In the genomic region with DNA sequence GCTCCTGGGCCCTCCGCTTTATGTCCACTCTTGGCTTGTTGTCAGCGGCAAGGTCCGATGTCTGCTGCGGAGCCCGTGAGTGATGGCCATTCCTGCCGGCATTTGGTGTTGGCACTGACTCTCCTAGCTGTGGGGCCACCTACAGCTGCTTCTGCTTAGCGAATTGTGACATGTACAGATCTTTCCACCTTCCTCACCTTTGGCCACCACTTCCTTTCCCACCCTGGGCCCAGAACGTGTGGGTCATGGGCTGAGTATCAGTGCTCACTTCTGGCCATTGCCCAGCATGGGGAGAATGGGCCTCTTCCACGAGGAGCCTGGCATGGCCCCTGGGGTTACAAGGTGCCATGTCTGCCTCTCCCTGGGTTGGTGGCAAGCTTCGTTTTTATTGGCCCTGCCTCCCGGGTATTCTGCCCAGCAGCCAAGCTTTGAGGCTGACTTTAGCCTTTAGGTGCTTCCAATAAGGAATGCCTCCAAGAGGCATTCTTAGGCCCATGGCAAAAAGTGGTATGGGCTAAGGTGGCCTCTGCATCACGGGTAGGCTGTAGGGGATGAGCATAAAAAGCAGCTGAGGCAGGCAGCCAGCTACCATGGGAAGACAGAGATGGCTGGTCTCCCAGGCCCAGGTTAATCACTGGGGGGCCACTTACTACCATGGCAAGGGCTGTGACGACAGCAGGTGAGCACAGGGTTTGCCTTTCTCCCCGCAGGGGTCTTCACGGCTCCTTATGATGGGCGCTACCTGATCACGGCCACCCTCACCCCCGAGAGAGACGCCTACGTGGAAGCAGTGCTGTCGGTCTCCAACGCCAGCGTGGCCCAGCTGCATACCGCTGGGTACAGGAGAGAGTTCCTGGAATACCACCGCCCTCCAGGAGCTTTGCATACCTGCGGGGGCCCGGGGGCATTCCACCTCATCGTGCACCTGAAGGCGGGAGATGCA, we compare ENCODE assay signal across 20 cellular contexts.
A peak's percentile ranks its signal among the peaks of the same experiment; 100 is the strongest.
DNase-seq lines count a peak whose midpoint lies in the region; ATAC-seq, FAIRE-seq and TF ChIP-seq lines count a peak whose summit lies in the region.
"Had no signal": no experiment of that assay in that cellular context is flagged by ENCODE, and none has a peak within 500 bp of the region (broad histone marks: within the 10 kb centered on the region; RNA-seq: fewer than 3 reads in every experiment).

No MANE protein-coding gene starts in this region.

- ATAC-seq in K562: no peak
- ATAC-seq: left lobe of liver; naive thymus-derived CD8-positive, alpha-beta T cell; Right ventricle myocardium inferior had no signal

- H3K4me1 Mint-ChIP-seq in nephron progenitor cell (peaks cover 61% of the 10 kb centered on the region), HFFc6 (ENCODE audit: low read depth) (peaks cover under 1% of the 10 kb centered on the region; the same call in 1 of the 2 replicates)

- H3K9me3 Mint-ChIP-seq in nephron progenitor cell (no peaks in the 10 kb centered on the region), HFFc6 (no peaks in the 10 kb centered on the region)
- H3K9me3 Mint-ChIP-seq: naive thymus-derived CD8-positive, alpha-beta T cell had no signal

- H3K27me3 Mint-ChIP-seq in nephron progenitor cell (ENCODE audit: low read depth, poor library complexity) (peaks cover 3% of the 10 kb centered on the region), HFFc6 (ENCODE audit: insufficient read depth) (peaks cover 9% of the 10 kb centered on the region)
- H3K27me3 Mint-ChIP-seq: naive thymus-derived CD8-positive, alpha-beta T cell had no signal

- no peaks in the 10 kb centered on the region for H3K9me3 ChIP-seq in right atrium auricular region
- H3K9me3 ChIP-seq in K562 (replicated peaks; ENCODE audit: control insufficient read depth, insufficient read depth, low read depth, low read length): no peaks in the 10 kb centered on the region
- H3K9me3 ChIP-seq: heart right ventricle had no signal

- no peak overlapping the region; a peak in 1 of 4 replicates for H3K9ac ChIP-seq in K562 (ENCODE audit: insufficient read depth in 1 of 2, low read depth in 2 of 2, low read length in 2 of 2)

- H3K27ac Mint-ChIP-seq in nephron progenitor cell (peak overlapping the region; percentile 71), HFFc6 (no peak overlapping the region)

- no peaks in the 10 kb centered on the region for H3K79me2 ChIP-seq in K562 (ENCODE audit: control insufficient read depth, insufficient read depth, low read length)

- TF ChIP-seq CTCF in right atrium auricular region (IDR thresholded peaks at IDR 0.05): no peak
- TF ChIP-seq CTCF in K562 (IDR thresholded peaks at IDR 0.05 in 2 of 3, conservative IDR thresholded peaks at IDR 0.05 in 1 of 3; ENCODE audit: insufficient read depth in 2 of 3, low read depth in 1 of 3, low read length in 3 of 3): no peak
- no peak for TF ChIP-seq CTCF in nephron progenitor cell (IDR thresholded peaks at IDR 0.05)
- no peak for TF ChIP-seq CTCF in HFFc6 (IDR thresholded peaks at IDR 0.05)

- H3K36me3 ChIP-seq in right atrium auricular region: peaks cover 13% of the 10 kb centered on the region
- H3K36me3 ChIP-seq in K562 (ENCODE audit: control insufficient read depth, insufficient read depth, low read length): peaks cover 15% of the 10 kb centered on the region; the same call in 2 of the 3 replicates

- H3K36me3 Mint-ChIP-seq in nephron progenitor cell (ENCODE audit: low read depth): peaks cover 39% of the 10 kb centered on the region
- H3K36me3 Mint-ChIP-seq in HFFc6 (ENCODE audit: low read depth): peaks cover 8% of the 10 kb centered on the region; the same call in 1 of the 2 replicates

- 84% methylated on average over 28 of the region's 29 CpGs for whole genome bisulfite sequencing in K562 (ENCODE audit: insufficient coverage, low coverage, missing lambda C conversion rate)

- H3K27me3 ChIP-seq in right atrium auricular region: no peaks in the 10 kb centered on the region
- peaks cover 0 to 10% of the 10 kb centered on the region in 2 experiments; a peak in 1 of 5 replicates for H3K27me3 ChIP-seq in K562 (ENCODE audit: control insufficient read depth in 2 of 2, insufficient read depth in 2 of 2, low read length in 2 of 2)
- H3K27me3 ChIP-seq: heart right ventricle had no signal

- intact Hi-C loops in cardiac septum (cut with DNase I) (no loop called here), K562 (cut with micrococcal nuclease) (no loop called here)

- no peak for FAIRE-seq in K562 (lab: Jason Lieb, UNC)

- in situ Hi-C loops in K562 (cut with MboI): no loop called here

- H3K9me1 ChIP-seq in K562 (ENCODE audit: control insufficient read depth, insufficient read depth, low read length): no peaks in the 10 kb centered on the region

- no peak overlapping the region for H3K4me2 ChIP-seq in K562 (ENCODE audit: insufficient read depth, low read length)

- TF ChIP-seq RAD21 in K562 (CRISPR knock-in tag; conservative IDR thresholded peaks at IDR 0.05 in 1 of 2, IDR thresholded peaks at IDR 0.05 in 1 of 2): no peak

- H3K4me3 Mint-ChIP-seq in nephron progenitor cell (no peak overlapping the region), HFFc6 (no peak overlapping the region)
- H3K4me3 Mint-ChIP-seq: naive thymus-derived CD8-positive, alpha-beta T cell had no signal

- H3K4me3 ChIP-seq in right atrium auricular region (no peak overlapping the region), K562 (no peak overlapping the region)

- peak; percentile 55 for DNase-seq in right atrium auricular region (ENCODE audit: low spot score)
- no peak for DNase-seq in cardiac septum (ENCODE audit: low spot score)
- no peak for DNase-seq in K562 (ENCODE audit: extremely low read depth in 1 of 4, low spot score in 3 of 4)
- no peak for DNase-seq in nephron progenitor cell
- DNase-seq in HCEC 1CT: no peak
- DNase-seq in HFFc6: no peak
- no peak for DNase-seq in HEK293T (ENCODE audit: extremely low spot score)
- DNase-seq: aorta; central memory CD4-positive, alpha-beta T cell; DMS79; heart right ventricle; Karpas-422; naive thymus-derived CD8-positive, alpha-beta T cell; NCI-H187; NCI-H2227 treated with DMSO at 0.1 percent for 48 hours; posterior cingulate gyrus; substantia nigra had no signal

- H4K20me1 ChIP-seq in K562 (replicated peaks; ENCODE audit: control insufficient read depth, insufficient read depth, low read length): no peaks in the 10 kb centered on the region

- no peak for TF ChIP-seq POLR2A in K562 (conservative IDR thresholded peaks at IDR 0.05)

- TF ChIP-seq EP300 in K562 (IDR thresholded peaks at IDR 0.05; ENCODE audit: low read length): no peak

- no peak overlapping the region for H2AFZ ChIP-seq in K562 (ENCODE audit: low read depth, low read length)

- CTCF ChIA-PET in K562 (lab: Yijun Ruan, JAX; ENCODE audit: low intra/inter-chr PET ratio): no interaction called here
- CTCF ChIA-PET in HEK293T (lab: Yijun Ruan, JAX): no interaction called here

- peaks cover 0 to 3% of the 10 kb centered on the region in 2 donors for H3K4me1 ChIP-seq in right atrium auricular region
- H3K4me1 ChIP-seq in K562 (replicated peaks in 1 of 2; ENCODE audit: control insufficient read depth in 2 of 2, insufficient read depth in 2 of 2, low read length in 2 of 2): peaks cover 0 to 11% of the 10 kb centered on the region in 2 experiments; a peak in 2 of 5 replicates

- H3K27ac ChIP-seq in right atrium auricular region (no peak overlapping the region), K562 (ENCODE audit: extremely low read depth, low read depth, low read length) (no peak overlapping the region)
- H3K27ac ChIP-seq: epithelial cell of prostate, heart right ventricle had no signal

- no TSS peak for BruUV-seq in K562 (replicated peaks; lab: Mats Ljungman, UMichigan)

- POLR2A ChIA-PET in K562 (lab: Yijun Ruan, JAX): interaction anchor here (0.5 to 3.4 kb wide), 8 partner anchors 11 to 360 kb away, joined by 3 to 13 read pairs (median 3); no protein-coding TSS in a partner anchor
- POLR2A ChIA-PET in HEK293T (lab: Yijun Ruan, JAX): no interaction called here

TF ChIP-seq in K562, 482 proteins besides CTCF, POLR2A, EP300 and RAD21 (continues in another document):
- TF ChIP-seq POLR2G (IDR thresholded peaks at IDR 0.05; ENCODE audit: low read depth, low read length) (peak; percentile 31; the same call in 1 of the 2 replicates), TCFL5 (CRISPR knock-in tag; conservative IDR thresholded peaks at IDR 0.05) (no peak)
- TF ChIP-seq, protein P1, sequence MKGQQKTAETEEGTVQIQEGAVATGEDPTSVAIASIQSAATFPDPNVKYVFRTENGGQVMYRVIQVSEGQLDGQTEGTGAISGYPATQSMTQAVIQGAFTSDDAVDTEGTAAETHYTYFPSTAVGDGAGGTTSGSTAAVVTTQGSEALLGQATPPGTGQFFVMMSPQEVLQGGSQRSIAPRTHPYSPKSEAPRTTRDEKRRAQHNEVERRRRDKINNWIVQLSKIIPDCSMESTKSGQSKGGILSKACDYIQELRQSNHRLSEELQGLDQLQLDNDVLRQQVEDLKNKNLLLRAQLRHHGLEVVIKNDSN (CRISPR knock-in tag; IDR thresholded peaks at IDR 0.05): 0 out of 2 replicates have a peak, but pooled peaks have one; percentile 8

TF ChIP-seq in HEK293T, 16 proteins besides CTCF, POLR2A, EP300 and RAD21:
- no peak for TF ChIP-seq SUZ12 (IDR thresholded peaks at IDR 0.05)
- TF ChIP-seq FOXK2 (IDR thresholded peaks at IDR 0.05): no peak
- no peak for TF ChIP-seq ELF4 (IDR thresholded peaks at IDR 0.05)
- no peak for TF ChIP-seq FOXM1 (IDR thresholded peaks at IDR 0.05; ENCODE audit: borderline replicate concordance)
- no peak for TF ChIP-seq SP1 (IDR thresholded peaks at IDR 0.05)
- no peak for TF ChIP-seq CTBP1 (IDR thresholded peaks at IDR 0.05; ENCODE audit: borderline replicate concordance)
- no peak for TF ChIP-seq TARDBP (IDR thresholded peaks at IDR 0.05)
- no peak for TF ChIP-seq LEF1 (IDR thresholded peaks at IDR 0.05; ENCODE audit: borderline replicate concordance)
- no peak for TF ChIP-seq HDGF (IDR thresholded peaks at IDR 0.05; ENCODE audit: borderline replicate concordance)
- TF ChIP-seq, protein P2, sequence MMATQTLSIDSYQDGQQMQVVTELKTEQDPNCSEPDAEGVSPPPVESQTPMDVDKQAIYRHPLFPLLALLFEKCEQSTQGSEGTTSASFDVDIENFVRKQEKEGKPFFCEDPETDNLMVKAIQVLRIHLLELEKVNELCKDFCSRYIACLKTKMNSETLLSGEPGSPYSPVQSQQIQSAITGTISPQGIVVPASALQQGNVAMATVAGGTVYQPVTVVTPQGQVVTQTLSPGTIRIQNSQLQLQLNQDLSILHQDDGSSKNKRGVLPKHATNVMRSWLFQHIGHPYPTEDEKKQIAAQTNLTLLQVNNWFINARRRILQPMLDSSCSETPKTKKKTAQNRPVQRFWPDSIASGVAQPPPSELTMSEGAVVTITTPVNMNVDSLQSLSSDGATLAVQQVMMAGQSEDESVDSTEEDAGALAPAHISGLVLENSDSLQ (IDR thresholded peaks at IDR 0.05): no peak
- no peak for TF ChIP-seq L3MBTL2 (conservative IDR thresholded peaks at IDR 0.05)
- TF ChIP-seq FOXA1 (IDR thresholded peaks at IDR 0.05): no peak
- TF ChIP-seq ARNT (IDR thresholded peaks at IDR 0.05): no peak
- no peak for TF ChIP-seq NFRKB (IDR thresholded peaks at IDR 0.05)
- TF ChIP-seq BHLHE40 (IDR thresholded peaks at IDR 0.05; ENCODE audit: borderline replicate concordance): no peak
- no peak for TF ChIP-seq ZNF384 (IDR thresholded peaks at IDR 0.05)
